ENCODE assay signal across 13 cellular contexts in genomic region chr17:74785096-74785980, GRCh38. TPM values are rescaled to one million over a fixed set of nuclear protein-coding genes. Genes with fewer than 3 reads are reported as not detected.
DNase-seq lines count a peak whose midpoint lies in the region; TF ChIP-seq lines count a peak whose summit lies in the region.
"Had no signal": no experiment of that assay in that cellular context is flagged by ENCODE, and none has a peak within 500 bp of the region (broad histone marks: within the 10 kb centered on the region; RNA-seq: fewer than 3 reads in every experiment).

No MANE protein-coding gene starts in this region.

- no peak overlapping the region; the same call in 1 of the 2 replicates for H3K27ac ChIP-seq in VCaP
- no peak overlapping the region for H3K27ac ChIP-seq in endodermal cell (ENCODE audit: low read depth, low read length)
- peak overlapping the region in 1 of 3 donors; percentile 28 for H3K27ac ChIP-seq in thyroid gland
- no peak overlapping the region for H3K27ac ChIP-seq in colonic mucosa
- H3K27ac ChIP-seq: lower lobe of right lung, parathyroid adenoma had no signal

- no peaks in the 10 kb centered on the region for H3K4me1 ChIP-seq in endodermal cell (ENCODE audit: control insufficient read depth, insufficient read depth, low read length)
- peaks cover 9 to 12% of the 10 kb centered on the region in 2 donors for H3K4me1 ChIP-seq in thyroid gland
- H3K4me1 ChIP-seq in colonic mucosa = no peaks in the 10 kb centered on the region
- H3K4me1 ChIP-seq: parathyroid adenoma had no signal

- intact Hi-C loops in thyroid gland (cut with DNase I) = loop anchor here (5.0 kb wide), 1 partner anchor 43 kb away; no protein-coding TSS in a partner anchor
- intact Hi-C loops in colonic mucosa (cut with DNase I) = no loop called here

- TF ChIP-seq CTCF in VCaP (conservative IDR thresholded peaks at IDR 0.05) (peak; percentile 28; the same call in 1 of the 2 replicates), endodermal cell (conservative IDR thresholded peaks at IDR 0.05) (peak; percentile 42), thyroid gland (IDR thresholded peaks at IDR 0.05) (peak in 4 of 6 experiments; percentile 5 to 39 (median 30)), colonic mucosa (IDR thresholded peaks at IDR 0.05) (no peak)

- no peaks in the 10 kb centered on the region for H3K9me3 Mint-ChIP-seq in activated naive CD4-positive, alpha-beta T cell treated with anti-CD3 and anti-CD28 coated beads, Interleukin-2, amount 10 ng/mL, durations not matched to agents 7 days and 5 days
- H3K9me3 Mint-ChIP-seq in endodermal cell = no peaks in the 10 kb centered on the region

- H3K4me3 ChIP-seq in endodermal cell (ENCODE audit: low read length) (no peak overlapping the region), thyroid gland (replicated peaks in 1 of 3) (no peak overlapping the region), colonic mucosa (no peak overlapping the region)
- H3K4me3 ChIP-seq: heart right ventricle, lower lobe of right lung had no signal

- no peaks in the 10 kb centered on the region for H3K27me3 Mint-ChIP-seq in activated naive CD4-positive, alpha-beta T cell treated with anti-CD3 and anti-CD28 coated beads, Interleukin-2, amount 10 ng/mL, durations not matched to agents 7 days and 5 days
- no peaks in the 10 kb centered on the region for H3K27me3 Mint-ChIP-seq in endodermal cell (ENCODE audit: insufficient read depth)

- TF ChIP-seq POLR2A in thyroid gland (IDR thresholded peaks at IDR 0.05) = no peak

- no peak overlapping the region for H3K4me3 Mint-ChIP-seq in activated naive CD4-positive, alpha-beta T cell treated with anti-CD3 and anti-CD28 coated beads, Interleukin-2, amount 10 ng/mL, durations not matched to agents 7 days and 5 days
- no peak overlapping the region for H3K4me3 Mint-ChIP-seq in endodermal cell

- peak; percentile 48 for DNase-seq in activated naive CD4-positive, alpha-beta T cell treated with anti-CD3 and anti-CD28 coated beads, Interleukin-2, amount 10 ng/mL, durations not matched to agents 7 days and 5 days
- no peak for DNase-seq in activated naive CD4-positive, alpha-beta T cell (lab: John Stamatoyannopoulos, UW)
- DNase-seq in endodermal cell (no peak), thyroid gland (peak; percentile 46 to 51), colonic mucosa (no peak), occipital lobe (lab: John Stamatoyannopoulos, UW) (no peak), NK-92 (lab: John Stamatoyannopoulos, UW; ENCODE audit: unreplicated experiment) (no peak)
- DNase-seq: effector CD8-positive, alpha-beta T cell; heart right ventricle; lower lobe of right lung; NCI-H187 treated with DMSO at 0.1 percent for 48 hours had no signal

- peaks cover 52% of the 10 kb centered on the region for H3K36me3 ChIP-seq in endodermal cell (ENCODE audit: control insufficient read depth, insufficient read depth, low read length)
- no peaks in the 10 kb centered on the region for H3K36me3 ChIP-seq in thyroid gland
- no peaks in the 10 kb centered on the region for H3K36me3 ChIP-seq in colonic mucosa

- peaks cover 77% of the 10 kb centered on the region for H3K4me1 Mint-ChIP-seq in activated naive CD4-positive, alpha-beta T cell treated with anti-CD3 and anti-CD28 coated beads, Interleukin-2, amount 10 ng/mL, durations not matched to agents 7 days and 5 days
- H3K4me1 Mint-ChIP-seq in endodermal cell = peaks cover 6% of the 10 kb centered on the region

- peak overlapping the region; percentile 83 for H3K27ac Mint-ChIP-seq in activated naive CD4-positive, alpha-beta T cell treated with anti-CD3 and anti-CD28 coated beads, Interleukin-2, amount 10 ng/mL, durations not matched to agents 7 days and 5 days
- no peak overlapping the region for H3K27ac Mint-ChIP-seq in endodermal cell

- peaks cover 62% of the 10 kb centered on the region for H3K36me3 Mint-ChIP-seq in activated naive CD4-positive, alpha-beta T cell treated with anti-CD3 and anti-CD28 coated beads, Interleukin-2, amount 10 ng/mL, durations not matched to agents 7 days and 5 days
- H3K36me3 Mint-ChIP-seq in endodermal cell (ENCODE audit: low read depth) = peaks cover 50% of the 10 kb centered on the region

- H3K9me3 ChIP-seq in endodermal cell (ENCODE audit: control insufficient read depth, low read length) = no peaks in the 10 kb centered on the region
- no peaks in the 10 kb centered on the region for H3K9me3 ChIP-seq in thyroid gland
- no peaks in the 10 kb centered on the region for H3K9me3 ChIP-seq in colonic mucosa
- H3K9me3 ChIP-seq: heart right ventricle, lower lobe of right lung had no signal

- 91 to 93% methylated on average over 15 to 21 of the region's 21 CpGs for WGBS in endodermal cell (ENCODE audit: insufficient coverage in 1 of 2, insufficient read length in 1 of 2), 2 experiments
- 69 to 76% methylated on average over 17 to 21 of the region's 21 CpGs for whole genome bisulfite sequencing in thyroid gland, 2 donors

- CTCF ChIA-PET in activated naive CD4-positive, alpha-beta T cell treated with anti-CD3 and anti-CD28 coated beads, Interleukin-2, amount 10 ng/mL, durations not matched to agents 7 days and 5 days (lab: Charles Lee) = interaction anchor here (1.0 to 2.9 kb wide), 3 partner anchors 26 to 128 kb away, joined by 3 to 8 read pairs (median 4); no protein-coding TSS in a partner anchor

- H3K9ac ChIP-seq in endodermal cell (ENCODE audit: extremely low read depth, low read length, poor library complexity, severe bottlenecking) (no peak overlapping the region), colonic mucosa (ENCODE audit: low read depth in 2 of 2, low read length in 2 of 2) (no peak overlapping the region)
- H3K9ac ChIP-seq: parathyroid adenoma had no signal

- H3K27me3 ChIP-seq in endodermal cell (ENCODE audit: control insufficient read depth, insufficient read depth, low read length, poor library complexity, severe bottlenecking) (no peaks in the 10 kb centered on the region), thyroid gland (no peaks in the 10 kb centered on the region), colonic mucosa (no peaks in the 10 kb centered on the region)
- H3K27me3 ChIP-seq: heart right ventricle had no signal

RNA-seq across cellular contexts. Expression of gene NAT9, which starts 9.2 kb away (rescaled TPM):
- total RNA-seq in endodermal cell (10 to 100 TPM; 58.3 to 77.3 TPM), thyroid gland (10 to 100 TPM; 33.1 to 46.5 (median 41.4) TPM), colonic mucosa (10 to 100 TPM; 28.4 to 52.6 TPM), occipital lobe (17.3 TPM)
- polyA plus RNA-seq in endodermal cell (2013, experiment 1 of 2) = 52.6 TPM
- 39.7 TPM for polyA plus RNA-seq in endodermal cell (2013, experiment 2 of 2)

RNA-seq across cellular contexts. Expression of gene NHERF1, which starts 36.9 kb away (rescaled TPM):
- total RNA-seq in endodermal cell (100 to 1,000 TPM; 116 to 138 TPM), thyroid gland (10 to 100 TPM; 21.9 to 63.4 (median 43.8) TPM), colonic mucosa (100 to 1,000 TPM; 186 to 244 TPM), occipital lobe (7.0 TPM)
- polyA plus RNA-seq in endodermal cell (2013, experiment 1 of 2) = 82.4 TPM
- polyA plus RNA-seq in endodermal cell (2013, experiment 2 of 2) = 82.8 TPM

RNA-seq across cellular contexts. Expression of gene RAB37, which starts 48.3 kb away (rescaled TPM):
- total RNA-seq in endodermal cell (1 to 10 TPM; 6.8 to 8.4 TPM), thyroid gland (1 to 10 TPM in 1 of 4 donors, under 1 TPM in 3; 0.33 to 1.8 (median 0.39) TPM), colonic mucosa (1 to 10 TPM; 4.5 to 7.2 TPM), occipital lobe (1.1 TPM)
- 1.8 TPM for polyA plus RNA-seq in endodermal cell (2013, experiment 1 of 2)
- 2.0 TPM for polyA plus RNA-seq in endodermal cell (2013, experiment 2 of 2)

Comparison
In these comparisons a context has a peak if more than half of its experiments do, and no peak if none do; other contexts are left out.
1. DNase-seq: peak in activated naive CD4-positive, alpha-beta T cell treated with anti-CD3 and anti-CD28 coated beads, Interleukin-2, amount 10 ng/mL, durations not matched to agents 7 days and 5 days (single experiment) and thyroid gland (2 of 2); none in activated naive CD4-positive, alpha-beta T cell (0 of 4), endodermal cell (single experiment), colonic mucosa (single experiment), occipital lobe (single experiment) and NK-92 (single experiment).